In the genomic region with DNA sequence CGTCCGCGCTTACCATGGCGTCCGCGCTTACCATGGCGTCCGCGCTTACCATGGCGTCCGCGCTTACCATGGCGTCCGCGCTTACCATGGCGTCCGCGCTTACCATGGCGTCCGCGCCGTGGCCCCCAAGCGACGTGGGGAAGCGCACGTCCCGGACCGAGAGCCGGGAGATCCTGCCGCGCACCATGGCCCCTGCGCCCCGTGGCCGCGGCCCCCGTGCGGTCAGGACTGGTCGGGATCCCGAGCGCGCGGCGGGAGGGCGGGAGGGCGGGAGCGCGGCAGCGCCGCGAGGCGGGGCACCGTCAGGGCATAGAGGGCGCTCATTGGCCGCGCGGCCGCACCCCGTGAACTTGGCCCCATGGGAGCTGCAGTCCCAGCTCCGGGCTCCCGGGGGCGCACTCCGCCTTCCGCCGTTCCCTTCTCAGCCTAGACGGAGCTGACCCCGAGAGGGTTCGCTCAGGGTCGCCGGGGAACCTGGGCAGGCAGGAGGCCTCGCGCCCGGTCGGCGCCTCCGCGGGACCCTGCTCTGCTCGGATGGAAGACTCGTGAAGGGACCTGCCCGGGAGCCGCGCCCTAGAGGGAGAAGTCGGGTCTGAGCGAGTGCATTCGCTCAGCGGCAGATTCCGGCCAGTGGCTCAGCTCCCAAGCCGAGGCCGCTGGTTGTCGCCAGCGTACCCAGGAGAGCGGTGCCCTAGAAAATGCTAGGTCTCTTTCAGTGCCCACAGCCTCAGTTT, we compare ENCODE assay signal across 8 cellular contexts. TPM values are rescaled to one million over a fixed set of nuclear protein-coding genes. Genes with fewer than 3 reads are reported as not detected.
A peak's percentile ranks its signal among the peaks of the same experiment; 100 is the strongest.
DNase-seq lines count a peak whose midpoint lies in the region; ATAC-seq, FAIRE-seq and TF ChIP-seq lines count a peak whose summit lies in the region.

ENOSF1 (minus strand) TSS at position 230 of the 734 bp plus-strand sequence; CDS start at position 187, 43 bp downstream.

- peak within 1 kb of the TSS; percentile 60 for H2AFZ ChIP-seq in H1 (ENCODE audit: low read length)
- peak within 1 kb of the TSS; percentile 89 for H2AFZ ChIP-seq in mesenchymal stem cell (ENCODE audit: low read depth, low read length)

- TF ChIP-seq POLR2A in H1 (IDR thresholded peaks at IDR 0.05; ENCODE audit: control extremely low read depth in 1 of 2, low read depth in 2 of 2, low read length in 2 of 2), result peak in 1 of 2 experiments; percentile 62; a peak in 1 of 3 replicates

- H4K20me1 ChIP-seq in H1 (replicated peaks in 1 of 2; ENCODE audit: control insufficient read depth in 1 of 2, insufficient read depth in 2 of 2, low read length in 2 of 2), result peaks cover 3 to 5% of the 10 kb centered on the region in 2 experiments

- H2BK5ac ChIP-seq in H1 (ENCODE audit: low read depth, low read length) (no peak within 1 kb of the TSS), mesenchymal stem cell (ENCODE audit: low read depth, low read length, poor library complexity, severe bottlenecking) (no peak within 1 kb of the TSS)

- H3K27ac ChIP-seq in H1 (ENCODE audit: low read depth, low read length) (peak within 1 kb of the TSS; percentile 50; the same call in 1 of the 2 replicates), mesenchymal stem cell (ENCODE audit: low read length, poor library complexity, severe bottlenecking) (peak within 1 kb of the TSS; percentile 59)

- peak within 1 kb of the TSS; percentile 40 for H4K5ac ChIP-seq in H1 (ENCODE audit: insufficient read length, low read depth, low read length)

- H3K23ac ChIP-seq in H1 (ENCODE audit: insufficient read length), result no peak within 1 kb of the TSS
- peak within 1 kb of the TSS in 1 of 2 experiments; percentile 36 for H3K23ac ChIP-seq in mesenchymal stem cell (ENCODE audit: low read length in 2 of 2)

- H3K4me2 ChIP-seq in H1 (ENCODE audit: insufficient read depth in 1 of 2, low read depth in 2 of 2, low read length in 2 of 2), result peak within 1 kb of the TSS; percentile 81 to 86
- peak within 1 kb of the TSS; percentile 92 for H3K4me2 ChIP-seq in mesenchymal stem cell (ENCODE audit: low read length, poor library complexity, severe bottlenecking)

- no peak; a peak in 1 of 3 replicates for TF ChIP-seq EP300 in H1 (IDR thresholded peaks at IDR 0.05; ENCODE audit: borderline replicate concordance in 1 of 2, low read depth in 2 of 2, low read length in 2 of 2)

- peak within 1 kb of the TSS; percentile 91 for H4K8ac ChIP-seq in H1 (ENCODE audit: extremely low read depth, insufficient read depth, low read length)
- peak within 1 kb of the TSS; percentile 96 for H4K8ac ChIP-seq in mesenchymal stem cell (ENCODE audit: low read length)

- DNase-seq in AG09309 (ENCODE audit: low read depth) (no peak), NCI-H69 (lab: John Stamatoyannopoulos, UW) (peak; percentile 98), H1 (ENCODE audit: low read depth in 1 of 2, low spot score in 2 of 2) (peak; percentile 79 to 99), mesenchymal stem cell (peak; percentile 82)
- peak; percentile 67 for DNase-seq in activated CD8-positive, alpha-beta memory T cell treated with anti-CD3 and anti-CD28 coated beads for 4 hours (ENCODE audit: low read depth in 2 of 2)
- DNase-seq in stimulated activated CD8-positive, alpha-beta memory T cell treated with anti-CD3 and anti-CD28 coated beads, Interleukin-12 subunit alpha, Interleukin-12 subunit beta, amount 100 ng/mL, for 4 hours (ENCODE audit: low read depth), result peak; percentile 74

- CTCF ChIA-PET in H1 (lab: Charles Lee; ENCODE audit: partially characterized antibody), result interaction anchor here (0.6 to 2.1 kb wide), 22 partner anchors 9 to 1517 kb away, joined by 3 to 16 read pairs (median 4); partner anchors contain the start of gene THOC1

- peak within 1 kb of the TSS; percentile 39 for H3K4ac ChIP-seq in H1 (replicated peaks; ENCODE audit: insufficient read length, low read depth, low read length)
- peak within 1 kb of the TSS; percentile 46 to 71 for H3K4ac ChIP-seq in mesenchymal stem cell (ENCODE audit: low read depth in 1 of 2, low read length in 2 of 2)

- no peaks in the 10 kb centered on the region for H3K9me3 ChIP-seq in H1 (ENCODE audit: insufficient read depth in 2 of 2, low read depth in 1 of 2, low read length in 1 of 2)
- no peaks in the 10 kb centered on the region for H3K9me3 ChIP-seq in mesenchymal stem cell (ENCODE audit: control insufficient read depth, low read length)

- H3K79me1 ChIP-seq in H1 (ENCODE audit: low read depth, low read length) (peaks cover 9% of the 10 kb centered on the region; the same call in 1 of the 2 replicates), mesenchymal stem cell (replicated peaks; ENCODE audit: low read length, poor library complexity, severe bottlenecking) (peaks cover 14% of the 10 kb centered on the region)

- peaks cover 12 to 31% of the 10 kb centered on the region in 2 experiments for H3K79me2 ChIP-seq in H1 (ENCODE audit: control insufficient read depth in 1 of 2, insufficient read depth in 2 of 2, low read length in 2 of 2)

- ATAC-seq in GM18867 (IDR thresholded peaks at IDR 0.05; ENCODE audit: unreplicated experiment) (peak; percentile 82), HG03097 (IDR thresholded peaks at IDR 0.05; ENCODE audit: low FRiP score, unreplicated experiment) (peak; percentile 80)

- H3K4me1 ChIP-seq in H1 (replicated peaks in 1 of 4; ENCODE audit: control insufficient read depth in 3 of 4, insufficient read depth in 4 of 4, low read length in 3 of 4), result peaks cover 0 to 3% (median 1%) of the 10 kb centered on the region in 4 experiments; a peak in 2 of 7 replicates
- H3K4me1 ChIP-seq in mesenchymal stem cell (ENCODE audit: control insufficient read depth, insufficient read depth, low read depth, low read length), result peaks cover 5% of the 10 kb centered on the region

- no peak within 1 kb of the TSS; the same call in 1 of the 2 replicates for H2BK12ac ChIP-seq in H1 (ENCODE audit: low read depth, low read length)
- H2BK12ac ChIP-seq in mesenchymal stem cell (ENCODE audit: low read length in 2 of 2), result peak within 1 kb of the TSS in 1 of 2 experiments; percentile 48

- H3K9ac ChIP-seq in H1 (replicated peaks in 1 of 4; ENCODE audit: extremely low read depth in 1 of 4, low read depth in 3 of 4, low read length in 3 of 4), result peak within 1 kb of the TSS; percentile 44 to 60 (median 50)
- H3K9ac ChIP-seq in mesenchymal stem cell (ENCODE audit: low read length), result peak within 1 kb of the TSS; percentile 91

- TF ChIP-seq CTCF in AG09309 (IDR thresholded peaks at IDR 0.05; ENCODE audit: control insufficient read depth, insufficient read depth, low read depth, low read length, missing control alignments), result peak; percentile 62
- TF ChIP-seq CTCF in H1 (IDR thresholded peaks at IDR 0.05; ENCODE audit: control extremely low read depth in 1 of 3, insufficient read depth in 1 of 3, low read depth in 1 of 3, low read length in 3 of 3), result peak; percentile 76 to 85 (median 84)

- no peak within 1 kb of the TSS for H3K14ac ChIP-seq in H1 (ENCODE audit: insufficient read length)
- peak within 1 kb of the TSS in 1 of 2 experiments; percentile 88 for H3K14ac ChIP-seq in mesenchymal stem cell (ENCODE audit: low read length in 2 of 2)

- H3K36me3 ChIP-seq in H1 (ENCODE audit: control insufficient read depth in 2 of 4, insufficient read depth in 4 of 4, low read length in 3 of 4), result peaks cover 0 to 5% (median 0%) of the 10 kb centered on the region in 4 experiments; a peak in 2 of 8 replicates
- peaks cover 11 to 14% of the 10 kb centered on the region in 2 experiments for H3K36me3 ChIP-seq in mesenchymal stem cell (ENCODE audit: control insufficient read depth in 1 of 2, insufficient read depth in 2 of 2, low read depth in 1 of 2, low read length in 2 of 2)

- H3K18ac ChIP-seq in H1 (ENCODE audit: extremely low read depth, low read length) (peak within 1 kb of the TSS; percentile 48), mesenchymal stem cell (ENCODE audit: low read depth in 1 of 2, low read length in 2 of 2) (peak within 1 kb of the TSS; percentile 84 to 96)

- 14% methylated on average over 47 of the region's 91 CpGs; no CpG with 5 or more reads in 1 of the 2 experiments for WGBS in H1 (ENCODE audit: extremely low coverage in 1 of 2, insufficient coverage in 1 of 2, insufficient read length in 1 of 2, insufficient replicate concordance in 2 of 2, low coverage in 1 of 2, low lambda C conversion rate in 2 of 2, missing lambda C conversion rate in 1 of 2), 2 experiments
- 12% methylated on average over 71 of the region's 91 CpGs for WGBS in mesenchymal stem cell

- H3K27me3 ChIP-seq in H1 (replicated peaks in 1 of 4; ENCODE audit: control insufficient read depth in 3 of 4, extremely low read depth in 1 of 4, insufficient read depth in 3 of 4, low read length in 3 of 4) (no peaks in the 10 kb centered on the region), mesenchymal stem cell (ENCODE audit: control insufficient read depth in 1 of 2, insufficient read depth in 1 of 2, low read length in 2 of 2) (no peaks in the 10 kb centered on the region)

- no peak within 1 kb of the TSS for H2BK20ac ChIP-seq in H1 (ENCODE audit: low read length)

- peak within 1 kb of the TSS; percentile 1 for H3K56ac ChIP-seq in H1 (replicated peaks; ENCODE audit: insufficient read length, low read depth, low read length)

- H4K91ac ChIP-seq in H1 (replicated peaks; ENCODE audit: insufficient read length, low read length) (peak within 1 kb of the TSS; percentile 65), mesenchymal stem cell (ENCODE audit: low read length) (peak within 1 kb of the TSS; percentile 79)

- POLR2A ChIA-PET in H1 (lab: Charles Lee; ENCODE audit: partially characterized antibody), result interaction anchor here (0.6 to 1.6 kb wide), 10 partner anchors 10 to 127 kb away, joined by 3 to 6 read pairs (median 4); partner anchors contain the start of gene TYMS

- no peak within 1 kb of the TSS for H2BK15ac ChIP-seq in H1 (ENCODE audit: low read length)
- H2BK15ac ChIP-seq in mesenchymal stem cell (ENCODE audit: low read depth, poor library complexity, severe bottlenecking), result peak within 1 kb of the TSS; percentile 86

- H2AK5ac ChIP-seq in H1 (ENCODE audit: low read depth, low read length) (peak within 1 kb of the TSS; percentile 53; the same call in 1 of the 2 replicates), mesenchymal stem cell (ENCODE audit: low read length, severe bottlenecking) (peak within 1 kb of the TSS; percentile 20)

- peaks cover 8% of the 10 kb centered on the region; the same call in 1 of the 2 replicates for H3K23me2 ChIP-seq in H1 (ENCODE audit: low read depth, low read length)

- H2BK120ac ChIP-seq in H1 (replicated peaks; ENCODE audit: low read depth, low read length) (no peak within 1 kb of the TSS), mesenchymal stem cell (ENCODE audit: low read depth, low read length) (peak within 1 kb of the TSS; percentile 64)

- H3K4me3 ChIP-seq in AG09309 (ENCODE audit: control insufficient read depth, low read depth, low read length) (peak within 1 kb of the TSS; percentile 82), H1 (ENCODE audit: extremely low read depth in 1 of 4, insufficient read depth in 2 of 4, low read depth in 3 of 4, low read length in 4 of 4) (peak within 1 kb of the TSS; percentile 64 to 86 (median 76)), mesenchymal stem cell (ENCODE audit: insufficient read depth in 1 of 2, low read depth in 1 of 2, low read length in 2 of 2) (peak within 1 kb of the TSS; percentile 74 to 81)

- FAIRE-seq in H1 (lab: Jason Lieb, UNC), result no peak

- peak; percentile 64 to 78 for TF ChIP-seq RAD21 in H1 (IDR thresholded peaks at IDR 0.05 in 1 of 2, conservative IDR thresholded peaks at IDR 0.05 in 1 of 2; ENCODE audit: low read depth in 2 of 2, low read length in 2 of 2)

RNA-seq across cellular contexts. Expression of gene ENOSF1, which starts in this region (rescaled TPM):
- total RNA-seq in H1 (2021; fragmentation: NEBNext Ultra II Directional; extraction: Animal tissue kit (Norgen Biotek cat#: 25700)), result 25.6 and 26.4 TPM in 2 replicates
- 15.4 and 17.6 TPM in 2 replicates for polyA plus RNA-seq in H1 (2011; rRNA removed)
- polyA plus RNA-seq in H1 (2011; cell fraction: cytosol; rRNA removed), result 23.2 TPM
- polyA plus RNA-seq in H1 (2011; cell fraction: nucleus; rRNA removed), result 76.0 TPM
- 27.7 to 38.4 TPM (median 34.8 TPM) in 4 replicates for polyA plus RNA-seq in H1 (2012, experiment 1 of 2)
- polyA plus RNA-seq in H1 (2012, experiment 2 of 2), result 9.0 TPM
- polyA plus RNA-seq in H1 (2013, experiment 1 of 2), result 15.4 TPM
- 11.1 TPM for polyA plus RNA-seq in H1 (2013, experiment 2 of 2)
- polyA minus RNA-seq in H1 (2011; rRNA and poly(A)+ RNA removed), result 36.7 and 42.8 TPM in 2 replicates
- polyA minus RNA-seq in H1 (2011; cell fraction: cytosol; rRNA and poly(A)+ RNA removed), result 34.8 TPM
- 66.9 TPM for polyA minus RNA-seq in H1 (2011; cell fraction: nucleus; rRNA and poly(A)+ RNA removed)
- polyA plus RNA-seq in mesenchymal stem cell (2013, experiment 1 of 2), result 19.5 TPM
- polyA plus RNA-seq in mesenchymal stem cell (2013, experiment 2 of 2), result 17.0 TPM
